ENCODE assay signal across 1 cellular context in the genomic region with DNA sequence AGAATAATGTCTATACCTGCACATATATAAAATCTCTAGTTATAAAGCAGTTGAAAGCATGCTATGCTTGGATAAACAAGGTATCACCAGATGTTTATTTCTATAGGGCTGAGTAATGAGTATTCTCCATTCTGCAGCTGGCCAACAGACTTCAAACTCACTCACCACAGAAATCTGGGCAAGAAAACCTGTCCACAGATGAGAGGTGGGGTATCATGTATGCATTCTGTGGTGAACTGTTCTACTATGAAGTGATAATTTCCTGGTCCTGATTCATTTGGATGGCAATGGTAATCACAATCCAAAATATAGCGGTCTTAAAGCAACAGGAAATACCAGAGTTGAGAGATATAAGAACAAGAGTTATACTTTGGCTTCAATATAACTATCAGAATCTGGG.
TF ChIP-seq lines count a peak whose summit lies in the region.

No MANE protein-coding gene starts in this region.

TF ChIP-seq in GM23338, 12 proteins besides CTCF, POLR2A, EP300 and RAD21 (continued from another document):
- TF ChIP-seq, protein P1, sequence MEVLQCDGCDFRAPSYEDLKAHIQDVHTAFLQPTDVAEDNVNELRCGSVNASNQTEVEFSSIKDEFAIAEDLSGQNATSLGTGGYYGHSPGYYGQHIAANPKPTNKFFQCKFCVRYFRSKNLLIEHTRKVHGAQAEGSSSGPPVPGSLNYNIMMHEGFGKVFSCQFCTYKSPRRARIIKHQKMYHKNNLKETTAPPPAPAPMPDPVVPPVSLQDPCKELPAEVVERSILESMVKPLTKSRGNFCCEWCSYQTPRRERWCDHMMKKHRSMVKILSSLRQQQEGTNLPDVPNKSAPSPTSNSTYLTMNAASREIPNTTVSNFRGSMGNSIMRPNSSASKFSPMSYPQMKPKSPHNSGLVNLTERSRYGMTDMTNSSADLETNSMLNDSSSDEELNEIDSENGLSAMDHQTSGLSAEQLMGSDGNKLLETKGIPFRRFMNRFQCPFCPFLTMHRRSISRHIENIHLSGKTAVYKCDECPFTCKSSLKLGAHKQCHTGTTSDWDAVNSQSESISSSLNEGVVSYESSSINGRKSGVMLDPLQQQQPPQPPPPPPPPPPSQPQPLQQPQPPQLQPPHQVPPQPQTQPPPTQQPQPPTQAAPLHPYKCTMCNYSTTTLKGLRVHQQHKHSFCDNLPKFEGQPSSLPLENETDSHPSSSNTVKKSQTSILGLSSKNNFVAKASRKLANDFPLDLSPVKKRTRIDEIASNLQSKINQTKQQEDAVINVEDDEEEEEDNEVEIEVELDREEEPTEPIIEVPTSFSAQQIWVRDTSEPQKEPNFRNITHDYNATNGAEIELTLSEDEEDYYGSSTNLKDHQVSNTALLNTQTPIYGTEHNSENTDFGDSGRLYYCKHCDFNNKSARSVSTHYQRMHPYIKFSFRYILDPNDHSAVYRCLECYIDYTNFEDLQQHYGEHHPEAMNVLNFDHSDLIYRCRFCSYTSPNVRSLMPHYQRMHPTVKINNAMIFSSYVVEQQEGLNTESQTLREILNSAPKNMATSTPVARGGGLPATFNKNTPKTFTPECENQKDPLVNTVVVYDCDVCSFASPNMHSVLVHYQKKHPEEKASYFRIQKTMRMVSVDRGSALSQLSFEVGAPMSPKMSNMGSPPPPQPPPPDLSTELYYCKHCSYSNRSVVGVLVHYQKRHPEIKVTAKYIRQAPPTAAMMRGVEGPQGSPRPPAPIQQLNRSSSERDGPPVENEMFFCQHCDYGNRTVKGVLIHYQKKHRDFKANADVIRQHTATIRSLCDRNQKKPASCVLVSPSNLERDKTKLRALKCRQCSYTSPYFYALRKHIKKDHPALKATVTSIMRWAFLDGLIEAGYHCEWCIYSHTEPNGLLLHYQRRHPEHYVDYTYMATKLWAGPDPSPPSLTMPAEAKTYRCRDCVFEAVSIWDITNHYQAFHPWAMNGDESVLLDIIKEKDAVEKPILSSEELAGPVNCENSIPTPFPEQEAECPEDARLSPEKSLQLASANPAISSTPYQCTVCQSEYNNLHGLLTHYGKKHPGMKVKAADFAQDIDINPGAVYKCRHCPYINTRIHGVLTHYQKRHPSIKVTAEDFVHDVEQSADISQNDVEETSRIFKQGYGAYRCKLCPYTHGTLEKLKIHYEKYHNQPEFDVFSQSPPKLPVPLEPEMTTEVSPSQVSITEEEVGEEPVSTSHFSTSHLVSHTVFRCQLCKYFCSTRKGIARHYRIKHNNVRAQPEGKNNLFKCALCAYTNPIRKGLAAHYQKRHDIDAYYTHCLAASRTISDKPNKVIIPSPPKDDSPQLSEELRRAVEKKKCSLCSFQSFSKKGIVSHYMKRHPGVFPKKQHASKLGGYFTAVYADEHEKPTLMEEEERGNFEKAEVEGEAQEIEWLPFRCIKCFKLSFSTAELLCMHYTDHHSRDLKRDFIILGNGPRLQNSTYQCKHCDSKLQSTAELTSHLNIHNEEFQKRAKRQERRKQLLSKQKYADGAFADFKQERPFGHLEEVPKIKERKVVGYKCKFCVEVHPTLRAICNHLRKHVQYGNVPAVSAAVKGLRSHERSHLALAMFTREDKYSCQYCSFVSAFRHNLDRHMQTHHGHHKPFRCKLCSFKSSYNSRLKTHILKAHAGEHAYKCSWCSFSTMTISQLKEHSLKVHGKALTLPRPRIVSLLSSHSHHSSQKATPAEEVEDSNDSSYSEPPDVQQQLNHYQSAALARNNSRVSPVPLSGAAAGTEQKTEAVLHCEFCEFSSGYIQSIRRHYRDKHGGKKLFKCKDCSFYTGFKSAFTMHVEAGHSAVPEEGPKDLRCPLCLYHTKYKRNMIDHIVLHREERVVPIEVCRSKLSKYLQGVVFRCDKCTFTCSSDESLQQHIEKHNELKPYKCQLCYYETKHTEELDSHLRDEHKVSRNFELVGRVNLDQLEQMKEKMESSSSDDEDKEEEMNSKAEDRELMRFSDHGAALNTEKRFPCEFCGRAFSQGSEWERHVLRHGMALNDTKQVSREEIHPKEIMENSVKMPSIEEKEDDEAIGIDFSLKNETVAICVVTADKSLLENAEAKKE (CRISPR knock-in tag; IDR thresholded peaks at IDR 0.05), result no peak
- no peak for TF ChIP-seq EZH2 (IDR thresholded peaks at IDR 0.05; ENCODE audit: low read depth, unreplicated experiment)
- TF ChIP-seq, protein P2, sequence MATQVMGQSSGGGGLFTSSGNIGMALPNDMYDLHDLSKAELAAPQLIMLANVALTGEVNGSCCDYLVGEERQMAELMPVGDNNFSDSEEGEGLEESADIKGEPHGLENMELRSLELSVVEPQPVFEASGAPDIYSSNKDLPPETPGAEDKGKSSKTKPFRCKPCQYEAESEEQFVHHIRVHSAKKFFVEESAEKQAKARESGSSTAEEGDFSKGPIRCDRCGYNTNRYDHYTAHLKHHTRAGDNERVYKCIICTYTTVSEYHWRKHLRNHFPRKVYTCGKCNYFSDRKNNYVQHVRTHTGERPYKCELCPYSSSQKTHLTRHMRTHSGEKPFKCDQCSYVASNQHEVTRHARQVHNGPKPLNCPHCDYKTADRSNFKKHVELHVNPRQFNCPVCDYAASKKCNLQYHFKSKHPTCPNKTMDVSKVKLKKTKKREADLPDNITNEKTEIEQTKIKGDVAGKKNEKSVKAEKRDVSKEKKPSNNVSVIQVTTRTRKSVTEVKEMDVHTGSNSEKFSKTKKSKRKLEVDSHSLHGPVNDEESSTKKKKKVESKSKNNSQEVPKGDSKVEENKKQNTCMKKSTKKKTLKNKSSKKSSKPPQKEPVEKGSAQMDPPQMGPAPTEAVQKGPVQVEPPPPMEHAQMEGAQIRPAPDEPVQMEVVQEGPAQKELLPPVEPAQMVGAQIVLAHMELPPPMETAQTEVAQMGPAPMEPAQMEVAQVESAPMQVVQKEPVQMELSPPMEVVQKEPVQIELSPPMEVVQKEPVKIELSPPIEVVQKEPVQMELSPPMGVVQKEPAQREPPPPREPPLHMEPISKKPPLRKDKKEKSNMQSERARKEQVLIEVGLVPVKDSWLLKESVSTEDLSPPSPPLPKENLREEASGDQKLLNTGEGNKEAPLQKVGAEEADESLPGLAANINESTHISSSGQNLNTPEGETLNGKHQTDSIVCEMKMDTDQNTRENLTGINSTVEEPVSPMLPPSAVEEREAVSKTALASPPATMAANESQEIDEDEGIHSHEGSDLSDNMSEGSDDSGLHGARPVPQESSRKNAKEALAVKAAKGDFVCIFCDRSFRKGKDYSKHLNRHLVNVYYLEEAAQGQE (IDR thresholded peaks at IDR 0.05; ENCODE audit: unreplicated experiment), result no peak
- TF ChIP-seq ZNF331 (CRISPR knock-in tag; IDR thresholded peaks at IDR 0.05; ENCODE audit: low read depth), result no peak
- no peak for TF ChIP-seq STAT1 (IDR thresholded peaks at IDR 0.05; ENCODE audit: unreplicated experiment)
TF ChIP-seq in GM23338: peak in this region for 0.
